ENCODE assay signal across 8 cellular contexts in the genomic region with DNA sequence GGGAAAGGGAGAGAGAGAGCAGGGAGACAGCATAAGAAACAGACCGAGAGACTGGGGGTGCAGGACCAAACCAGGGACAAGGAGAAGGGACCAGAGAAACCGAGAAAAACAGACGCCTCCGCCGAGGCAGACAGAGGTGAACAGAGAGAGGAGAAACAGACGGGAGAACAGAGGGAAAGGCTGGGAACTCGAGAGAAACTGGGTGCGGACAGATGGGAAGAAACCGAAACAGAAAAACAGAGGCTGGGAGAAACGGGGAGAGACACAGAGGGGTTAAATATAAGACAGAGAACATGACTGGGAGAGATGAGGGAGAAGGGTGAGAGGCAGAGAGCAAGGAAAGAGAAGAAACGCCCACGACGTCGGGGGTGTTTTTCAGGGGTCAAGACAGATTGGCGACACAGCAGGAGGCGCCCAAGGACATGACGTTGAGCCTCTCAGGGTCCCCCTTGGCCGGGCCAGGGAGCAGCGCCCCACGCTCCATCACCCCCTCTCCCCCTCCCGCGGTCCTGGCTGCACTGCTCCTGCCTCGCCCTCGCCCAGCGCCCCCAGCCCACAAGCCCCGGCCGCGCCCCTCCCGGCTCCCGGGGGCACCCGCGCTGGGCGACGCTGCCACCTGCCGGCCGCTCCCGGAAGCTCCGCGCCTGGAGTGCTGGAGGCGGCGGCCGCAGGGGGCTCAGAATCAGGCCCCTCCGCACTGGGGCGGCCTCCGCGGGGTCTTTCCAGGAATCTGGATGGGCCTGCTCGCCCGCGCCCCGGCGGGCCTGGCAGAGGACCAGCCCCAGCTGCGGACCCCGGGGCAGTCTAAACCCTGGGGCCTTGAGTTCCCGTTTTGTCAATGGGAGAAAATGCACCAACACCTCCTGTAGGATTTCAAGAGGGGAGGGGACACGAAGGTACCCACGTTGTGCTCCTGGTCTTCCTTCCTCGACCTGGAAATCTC. TPM values are rescaled to one million over a fixed set of nuclear protein-coding genes. Genes with fewer than 3 reads are reported as not detected.
DNase-seq lines count a peak whose midpoint lies in the region; ATAC-seq and TF ChIP-seq lines count a peak whose summit lies in the region.

No MANE protein-coding gene starts in this region.

- peak overlapping the region in 2 of 4 donors; percentile 52 to 84 for H3K4me3 ChIP-seq in adrenal gland
- peak overlapping the region; percentile 41 to 63 (median 60) for H3K4me3 ChIP-seq in sigmoid colon

- no peaks in the 10 kb centered on the region for H3K9me3 ChIP-seq in adrenal gland (replicated peaks in 1 of 3)
- no peaks in the 10 kb centered on the region for H3K9me3 ChIP-seq in sigmoid colon

- H3K27ac ChIP-seq in adrenal gland = peak overlapping the region in 2 of 5 donors; percentile 46 to 49
- H3K27ac ChIP-seq in sigmoid colon = peak overlapping the region; percentile 74 to 91 (median 86)

- intact Hi-C loops in adrenal gland (cut with DNase I) = no loop called here
- intact Hi-C loops in sigmoid colon (cut with DNase I) = loop anchor here (1.0 to 5.0 kb wide), 3 partner anchors 17 to 156 kb away; no protein-coding TSS in a partner anchor

- TF ChIP-seq POLR2A in adrenal gland (IDR thresholded peaks at IDR 0.05) (no peak), sigmoid colon (IDR thresholded peaks at IDR 0.05) (no peak)

- TF ChIP-seq CTCF in AG09319 (IDR thresholded peaks at IDR 0.05; ENCODE audit: low read depth, low read length) (peak; percentile 39), adrenal gland (IDR thresholded peaks at IDR 0.05) (peak; percentile 32 to 95 (median 68)), sigmoid colon (IDR thresholded peaks at IDR 0.05) (peak; percentile 53 to 99 (median 80))

- peaks cover 8% of the 10 kb centered on the region for H3K27me3 ChIP-seq in adrenal gland
- H3K27me3 ChIP-seq in sigmoid colon = no peaks in the 10 kb centered on the region

- WGBS in adrenal gland, 4 donors = 3 to 5% (median 3%) methylated on average over 21 to 57 of the region's 57 CpGs
- 2 to 6% methylated on average over 57 of the region's 57 CpGs for WGBS in sigmoid colon, 2 donors

- DNase-seq in AG09319 (ENCODE audit: extremely low read depth, low read depth) (no peak), HCEC 1CT (peak; percentile 39), T follicular helper cell (ENCODE audit: low read depth) (peak; percentile 26), adrenal gland (peak in 6 of 7 donors; percentile 16 to 57 (median 44)), hepatic stellate cell (ENCODE audit: low spot score) (peak; percentile 79), sigmoid colon (no peak)

- no peak for TF ChIP-seq EP300 in sigmoid colon (IDR thresholded peaks at IDR 0.05)

- H3K4me1 ChIP-seq in adrenal gland (replicated peaks in 1 of 2) (no peaks in the 10 kb centered on the region), sigmoid colon (peaks cover 0 to 43% (median 36%) of the 10 kb centered on the region in 4 donors)

- H3K36me3 ChIP-seq in adrenal gland (replicated peaks in 1 of 2) (no peaks in the 10 kb centered on the region), sigmoid colon (no peaks in the 10 kb centered on the region)

- ATAC-seq in HG03280 (IDR thresholded peaks at IDR 0.05; ENCODE audit: unreplicated experiment) (no peak), GM18868 (IDR thresholded peaks at IDR 0.05; ENCODE audit: unreplicated experiment) (no peak)

RNA-seq across cellular contexts. Expression of gene TMEM92, which starts 1.3 kb away (rescaled TPM):
- not detected for total RNA-seq in adrenal gland
- polyA plus RNA-seq in adrenal gland = under 1 TPM in 1 of 3 donors, not detected in 2; 0.13 TPM
- total RNA-seq in sigmoid colon = not detected
- polyA plus RNA-seq in sigmoid colon = 1 to 10 TPM; 2.5 to 9.7 (median 3.6) TPM

Comparison
In these comparisons a context has a peak if more than half of its experiments do, and no peak if none do; other contexts are left out.
1. DNase-seq: peak in HCEC 1CT (single experiment), T follicular helper cell (single experiment), adrenal gland (6 of 7) and hepatic stellate cell (single experiment); none in AG09319 (single experiment) and sigmoid colon (single experiment).
2. Peak in every context shown above with its lines, with median percentiles within 50 percentile points of each other: CTCF ChIP-seq.